ENCODE assay signal across 8 cellular contexts in genomic region chr7:1569833-1570632, GRCh38. TPM values are rescaled to one million over a fixed set of nuclear protein-coding genes. Genes with fewer than 3 reads are reported as not detected.
DNase-seq lines count a peak whose midpoint lies in the region; ATAC-seq and TF ChIP-seq lines count a peak whose summit lies in the region.

TSS of gene PSMG3 (minus strand) at chr7:1570032. CDS start at chr7:1569339, 693 bp downstream.

- H3K27me3 ChIP-seq in adrenal gland (no peaks in the 10 kb centered on the region), prostate gland (replicated peaks; ENCODE audit: insufficient read depth) (no peaks in the 10 kb centered on the region)

- intact Hi-C loops in adrenal gland (cut with DNase I) (loop anchor here (10.0 kb wide), 2 partner anchors 645 to 785 kb away; partner anchors contain the start of gene EIF3B (in 1 of the 2)), left cardiac atrium (cut with DNase I) (no loop called here), prostate gland (cut with DNase I) (loop anchor here (10.0 kb wide), 1 partner anchor 785 kb away; the partner anchor contains the start of gene EIF3B)

- H3K27ac ChIP-seq in adrenal gland (peak within 1 kb of the TSS; percentile 87 to 94 (median 92)), prostate gland (peak within 1 kb of the TSS; percentile 92 to 93)

- H3K4me1 ChIP-seq in adrenal gland (replicated peaks in 1 of 2) (peaks cover 22 to 24% of the 10 kb centered on the region in 2 donors), prostate gland (replicated peaks) (peaks cover 10% of the 10 kb centered on the region)

- H3K9me3 ChIP-seq in adrenal gland (replicated peaks in 1 of 3) (no peaks in the 10 kb centered on the region), prostate gland (no peaks in the 10 kb centered on the region)

- H3K36me3 ChIP-seq in adrenal gland (replicated peaks in 1 of 2), result peaks cover 0 to 14% of the 10 kb centered on the region in 2 donors
- no peaks in the 10 kb centered on the region for H3K36me3 ChIP-seq in prostate gland

- TF ChIP-seq CTCF in GM12875 (IDR thresholded peaks at IDR 0.05; ENCODE audit: borderline replicate concordance, insufficient read depth, low read depth, low read length) (peak; percentile 15; the same call in 1 of the 2 replicates), adrenal gland (IDR thresholded peaks at IDR 0.05) (peak in 5 of 6 experiments; percentile 27 to 60 (median 39)), prostate gland (IDR thresholded peaks at IDR 0.05) (peak in 3 of 4 experiments; percentile 21 to 51 (median 49))

- ATAC-seq in HG02759 (IDR thresholded peaks at IDR 0.05; ENCODE audit: unreplicated experiment) (peak; percentile 90), left cardiac atrium (peak; percentile 98 to 99)

- DNase-seq in NCI-H128 (lab: John Stamatoyannopoulos, UW; ENCODE audit: unreplicated experiment) (peak; percentile 80), T-helper 1 cell (peak; percentile 69 to 92 (median 77)), adrenal gland (peak; percentile 88 to 94 (median 91)), left cardiac atrium (peak; percentile 95), prostate gland (ENCODE audit: low spot score) (peak; percentile 89), ureter (ENCODE audit: low spot score) (peak; percentile 93)

- 0 to 1% (median 0%) methylated on average over 2 to 95 of the region's 95 CpGs for WGBS in adrenal gland, 4 donors
- WGBS in prostate gland, result 2% methylated on average over 59 of the region's 95 CpGs

- peak; percentile 67 to 74 for TF ChIP-seq POLR2A in adrenal gland (IDR thresholded peaks at IDR 0.05)
- peak; percentile 83 for TF ChIP-seq POLR2A in prostate gland (IDR thresholded peaks at IDR 0.05)

- H3K4me3 ChIP-seq in GM12875 (ENCODE audit: low read depth, low read length) (peak within 1 kb of the TSS; percentile 93), adrenal gland (peak within 1 kb of the TSS; percentile 65 to 91 (median 83)), prostate gland (peak within 1 kb of the TSS; percentile 92 to 96)

RNA-seq across cellular contexts. Expression of gene PSMG3, which starts in this region (rescaled TPM):
- 10 to 100 TPM; 19.1 to 64.3 (median 25.5) TPM for total RNA-seq in adrenal gland
- polyA plus RNA-seq in adrenal gland, result 10 to 100 TPM; 17.3 to 82.7 (median 68.4) TPM
- total RNA-seq in left cardiac atrium, result 10 to 100 TPM; 14.3 to 15.0 TPM
- 10 to 100 TPM; 50.0 to 51.6 TPM for total RNA-seq in prostate gland
- total RNA-seq in ureter, result 32.0 TPM

Comparison
In these comparisons a context has a peak if more than half of its experiments do, and no peak if none do; other contexts are left out.
1. Peak in every context shown above with its lines: DNase-seq, ATAC-seq, H3K4me3 ChIP-seq and H3K27ac ChIP-seq.
2. intact Hi-C loops: an anchor here in adrenal gland (10.0 kb wide) and prostate gland (10.0 kb wide); none called in left cardiac atrium.